Comparison of ENCODE assay signal across 10 cellular contexts in the genomic region with DNA sequence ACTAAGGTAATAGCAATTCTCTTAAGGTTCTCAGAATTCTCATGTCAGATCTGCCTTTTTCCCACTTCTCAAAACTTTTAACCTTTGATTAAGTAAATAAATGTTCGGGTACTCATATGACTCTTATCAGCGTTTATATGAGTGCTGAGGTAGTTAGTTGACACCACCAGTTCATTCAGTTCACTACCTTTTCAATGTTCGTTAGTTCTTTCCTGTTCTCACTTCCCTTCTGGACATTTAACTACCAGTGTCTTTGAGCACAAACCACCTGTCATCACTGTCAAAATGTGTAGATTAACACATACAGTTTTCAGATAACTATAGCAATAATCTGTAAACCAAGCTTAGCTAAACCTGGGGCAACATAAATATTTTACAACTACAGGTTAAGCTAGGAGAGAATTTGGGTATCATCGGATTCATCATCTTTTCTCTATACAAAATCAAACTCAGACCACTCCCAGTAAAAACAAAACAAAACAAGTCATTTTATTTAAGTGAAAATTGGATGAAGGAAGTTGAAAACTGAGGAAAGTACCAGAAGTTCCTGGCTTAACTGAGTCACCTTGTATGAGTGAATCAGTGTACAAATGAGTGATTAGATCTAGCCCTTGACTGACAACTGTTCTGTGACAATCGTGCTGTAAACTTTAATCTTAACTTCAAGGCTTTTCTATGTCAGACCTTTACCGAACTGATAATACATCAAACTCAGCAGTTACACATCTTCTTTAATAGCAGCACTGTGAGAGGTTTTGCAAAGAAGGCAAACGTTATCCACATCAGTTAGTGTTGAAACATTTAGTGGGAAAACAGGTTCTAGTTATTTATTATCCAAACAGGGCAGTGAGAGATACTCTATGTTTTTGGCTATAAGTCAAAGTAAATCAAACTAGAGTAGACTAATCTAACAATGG. TPM values are rescaled to one million over a fixed set of nuclear protein-coding genes. Genes with fewer than 3 reads are reported as not detected.
DNase-seq lines count a peak whose midpoint lies in the region; ATAC-seq, FAIRE-seq and TF ChIP-seq lines count a peak whose summit lies in the region.
"Had no signal": no experiment of that assay in that cellular context is flagged by ENCODE, and none has a peak within 500 bp of the region (broad histone marks: within the 10 kb centered on the region; RNA-seq: fewer than 3 reads in every experiment).

No MANE protein-coding gene starts in this region.

- in situ Hi-C loops in HepG2 (cut with HindIII; ENCODE audit: extremely low pct_ligation_motif_present, low pct_unique_long_range_greater_than_20kb), result no loop called here

- no peaks in the 10 kb centered on the region for H3K27me3 ChIP-seq in HepG2 (ENCODE audit: control insufficient read depth in 1 of 2, insufficient read depth in 2 of 2, low read length in 2 of 2)

- FAIRE-seq in HepG2 (lab: Jason Lieb, UNC), result no peak

- H4K20me1 ChIP-seq in HepG2 (ENCODE audit: insufficient read depth, low read length), result no peaks in the 10 kb centered on the region

- POLR2A ChIA-PET in HepG2 (lab: Yijun Ruan, JAX), result no interaction called here

- under 1% methylated on average over 7 of the region's 7 CpGs for WGBS in HepG2 (ENCODE audit: low lambda C conversion rate)

- peaks cover 9% of the 10 kb centered on the region for H3K4me1 ChIP-seq in HepG2 (ENCODE audit: insufficient read depth, low read length)
- H3K4me1 ChIP-seq: parathyroid adenoma had no signal

- CTCF ChIA-PET in HepG2 (lab: Yijun Ruan, JAX; ENCODE audit: low intra/inter-chr PET ratio, low total read pairs), result no interaction called here

- no peak for TF ChIP-seq POLR2A in HepG2 (IDR thresholded peaks at IDR 0.05; ENCODE audit: insufficient read depth in 1 of 2, low read depth in 2 of 2, low read length in 2 of 2)

- H3K27ac ChIP-seq in HepG2 (ENCODE audit: extremely low read length, insufficient read depth, low read length), result no peak overlapping the region
- H3K27ac ChIP-seq: parathyroid adenoma had no signal

- no peaks in the 10 kb centered on the region for H3K36me3 ChIP-seq in HepG2 (replicated peaks in 1 of 2; ENCODE audit: control insufficient read depth in 1 of 2, insufficient read depth in 2 of 2, low read length in 2 of 2)

- TF ChIP-seq CTCF in HepG2 (CRISPR knock-in tag; IDR thresholded peaks at IDR 0.05), result no peak

- no peak overlapping the region for H3K4me2 ChIP-seq in HepG2 (ENCODE audit: low read depth, low read length)

- no peaks in the 10 kb centered on the region for H3K9me3 ChIP-seq in HepG2 (ENCODE audit: low read length)

- no peak overlapping the region for H3K4me3 ChIP-seq in HepG2 (replicated peaks in 1 of 3; ENCODE audit: insufficient read depth in 1 of 3, low read depth in 2 of 3, low read length in 3 of 3)

- H2AFZ ChIP-seq in HepG2 (ENCODE audit: low read length), result no peak overlapping the region
- H2AFZ ChIP-seq: parathyroid adenoma had no signal

- H3K79me2 ChIP-seq in HepG2 (ENCODE audit: insufficient read depth, low read length), result no peaks in the 10 kb centered on the region
- H3K79me2 ChIP-seq: parathyroid adenoma had no signal

- peak; percentile 34 for DNase-seq in HepG2 (ENCODE audit: low spot score)
- DNase-seq in NCI-H510A (lab: John Stamatoyannopoulos, UW), result no peak
- no peak for DNase-seq in NCI-H446 (lab: John Stamatoyannopoulos, UW)
- DNase-seq in A172 (ENCODE audit: low spot score), result no peak
- DNase-seq in activated CD4-positive, CD25-positive, alpha-beta regulatory T cell (lab: John Stamatoyannopoulos, UW), result no peak
- DNase-seq: NCI-H510A treated with DMSO at 0.1 percent for 48 hours had no signal

- intact Hi-C loops in HepG2 (cut with micrococcal nuclease; ENCODE audit: unreplicated experiment), result no loop called here

- no peak for TF ChIP-seq EP300 in HepG2 (IDR thresholded peaks at IDR 0.05; ENCODE audit: low read depth in 2 of 2, low read length in 2 of 2)
- no peak for TF ChIP-seq EP300 in HepG2 (CRISPR knock-in tag; IDR thresholded peaks at IDR 0.05; ENCODE audit: borderline replicate concordance)

- no TSS peak for BruUV-seq in HepG2 (replicated peaks; lab: Mats Ljungman, UMichigan)

- H3K9ac ChIP-seq in HepG2 (ENCODE audit: insufficient read depth, low read depth, low read length), result no peak overlapping the region
- H3K9ac ChIP-seq: parathyroid adenoma had no signal

- no peak for TF ChIP-seq RAD21 in HepG2 (CRISPR knock-in tag; IDR thresholded peaks at IDR 0.05)

- ATAC-seq in GM18517 (IDR thresholded peaks at IDR 0.05; ENCODE audit: unreplicated experiment), result peak; percentile 90
- ATAC-seq in GM21529 (IDR thresholded peaks at IDR 0.05; ENCODE audit: unreplicated experiment), result peak; percentile 92
- peak; percentile 81 for ATAC-seq in HG03457 (IDR thresholded peaks at IDR 0.05; ENCODE audit: unreplicated experiment)
- ATAC-seq in HepG2, result peak; percentile 33; the same call in 1 of the 3 replicates

TF ChIP-seq in HepG2, 621 proteins besides CTCF, POLR2A, EP300 and RAD21:
- TF ChIP-seq, protein P1, sequence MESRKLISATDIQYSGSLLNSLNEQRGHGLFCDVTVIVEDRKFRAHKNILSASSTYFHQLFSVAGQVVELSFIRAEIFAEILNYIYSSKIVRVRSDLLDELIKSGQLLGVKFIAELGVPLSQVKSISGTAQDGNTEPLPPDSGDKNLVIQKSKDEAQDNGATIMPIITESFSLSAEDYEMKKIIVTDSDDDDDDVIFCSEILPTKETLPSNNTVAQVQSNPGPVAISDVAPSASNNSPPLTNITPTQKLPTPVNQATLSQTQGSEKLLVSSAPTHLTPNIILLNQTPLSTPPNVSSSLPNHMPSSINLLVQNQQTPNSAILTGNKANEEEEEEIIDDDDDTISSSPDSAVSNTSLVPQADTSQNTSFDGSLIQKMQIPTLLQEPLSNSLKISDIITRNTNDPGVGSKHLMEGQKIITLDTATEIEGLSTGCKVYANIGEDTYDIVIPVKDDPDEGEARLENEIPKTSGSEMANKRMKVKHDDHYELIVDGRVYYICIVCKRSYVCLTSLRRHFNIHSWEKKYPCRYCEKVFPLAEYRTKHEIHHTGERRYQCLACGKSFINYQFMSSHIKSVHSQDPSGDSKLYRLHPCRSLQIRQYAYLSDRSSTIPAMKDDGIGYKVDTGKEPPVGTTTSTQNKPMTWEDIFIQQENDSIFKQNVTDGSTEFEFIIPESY (CRISPR knock-in tag; IDR thresholded peaks at IDR 0.05), result no peak
- peak; percentile 27; the same call in 1 of the 2 replicates for TF ChIP-seq TCF7 (IDR thresholded peaks at IDR 0.05; ENCODE audit: low read depth)

RNA-seq across cellular contexts. Expression of a gene that starts 41.9 kb away (rescaled TPM):
- not detected in 2 replicates for total RNA-seq in HepG2 (2016; rRNA removed; fragmentation: Illumina TruSeq; extraction: Trizol)
- not detected in 2 replicates for total RNA-seq in HepG2 (2016; cell fraction: cytosol; rRNA removed; fragmentation: Illumina TruSeq; extraction: Trizol; ENCODE audit: low read depth)
- total RNA-seq in HepG2 (2016; cell fraction: insoluble cytoplasmic fraction; rRNA removed; fragmentation: Illumina TruSeq; extraction: Trizol), result not detected in 2 replicates
- not detected in 2 replicates for total RNA-seq in HepG2 (2016; cell fraction: membrane; rRNA removed; fragmentation: Illumina TruSeq; extraction: Trizol)
- not detected in 2 replicates for total RNA-seq in HepG2 (2016; cell fraction: nucleus; rRNA removed; fragmentation: Illumina TruSeq; extraction: Trizol)
- polyA plus RNA-seq in HepG2 (2011; rRNA removed), result not detected in 2 replicates
- not detected in 2 replicates for polyA plus RNA-seq in HepG2 (2011; cell fraction: cytosol; rRNA removed)
- not detected in 2 replicates for polyA plus RNA-seq in HepG2 (2011; cell fraction: nucleus; rRNA removed)
- polyA plus RNA-seq in HepG2 (2012), result not detected in 2 replicates
- not detected in 2 replicates for polyA plus RNA-seq in HepG2 (2016; cell fraction: cytosol; fragmentation: Illumina TruSeq; extraction: Trizol; ENCODE audit: low read depth)
- polyA plus RNA-seq in HepG2 (2016; cell fraction: insoluble cytoplasmic fraction; fragmentation: Illumina TruSeq; extraction: Trizol; ENCODE audit: low read depth), result not detected in 2 replicates
- polyA plus RNA-seq in HepG2 (2016; cell fraction: membrane; fragmentation: Illumina TruSeq; extraction: Trizol; ENCODE audit: low read depth), result not detected in 2 replicates
- polyA plus RNA-seq in HepG2 (2016; cell fraction: nucleus; fragmentation: Illumina TruSeq; extraction: Trizol; ENCODE audit: insufficient read depth, low read depth), result not detected in 2 replicates
- polyA minus RNA-seq in HepG2 (2011; rRNA and poly(A)+ RNA removed; ENCODE audit: low replicate concordance), result not detected in 2 replicates
- not detected in 2 replicates for polyA minus RNA-seq in HepG2 (2011; cell fraction: cytosol; rRNA and poly(A)+ RNA removed)
- not detected in 2 replicates for polyA minus RNA-seq in HepG2 (2011; cell fraction: nucleus; rRNA and poly(A)+ RNA removed)
- not detected in 2 replicates for total RNA-seq in A172 (2014; rRNA removed; shearing (Covaris generic))

Comparison
In these comparisons a context has a peak if more than half of its experiments do, and no peak if none do; other contexts are left out.
1. ATAC-seq: peak in every context shown above with its lines; median percentile 92 in GM21529; 90 in GM18517; 81 in HG03457; 33 in HepG2.